In the genomic region with DNA sequence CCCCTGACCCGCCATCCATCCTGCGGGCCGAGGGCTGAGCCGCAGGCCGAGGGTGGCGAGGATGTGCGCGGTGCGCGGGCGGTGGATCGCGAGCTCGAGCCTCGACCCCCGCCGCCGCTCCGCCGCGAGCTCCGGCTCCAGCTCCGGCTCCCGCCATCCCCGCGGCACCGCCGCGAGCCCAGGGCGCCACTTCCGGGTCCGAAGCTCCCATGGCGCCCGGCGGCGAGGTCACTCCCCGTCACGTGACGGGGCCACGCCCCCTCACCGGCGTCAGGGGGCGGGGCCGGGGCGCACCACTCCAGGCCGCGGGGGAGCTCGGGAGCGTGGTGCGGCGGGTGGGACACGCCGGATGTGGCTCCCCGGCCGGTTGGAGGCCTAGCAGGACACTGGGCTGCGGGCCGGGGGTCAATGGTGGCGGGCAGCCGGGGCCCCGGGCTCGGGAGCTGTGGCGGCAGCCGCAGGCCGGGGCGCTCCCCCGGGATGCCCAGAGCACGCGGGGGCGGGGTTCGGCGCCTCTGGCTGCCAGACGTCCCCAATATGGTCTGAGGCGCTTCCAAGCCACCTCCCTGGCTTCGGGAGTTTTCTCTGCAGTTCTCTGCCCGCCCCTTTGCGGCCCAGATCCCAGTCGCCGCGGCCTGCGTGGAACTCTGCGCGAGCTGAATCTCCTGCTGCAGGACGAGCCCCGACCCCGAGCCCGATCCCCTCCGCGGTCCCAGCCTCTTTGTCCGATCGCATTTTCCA, we compare ENCODE assay signal across 8 cellular contexts. TPM values are rescaled to one million over a fixed set of nuclear protein-coding genes. Genes with fewer than 3 reads are reported as not detected.
DNase-seq lines count a peak whose midpoint lies in the region; TF ChIP-seq lines count a peak whose summit lies in the region.

A gene with protein sequence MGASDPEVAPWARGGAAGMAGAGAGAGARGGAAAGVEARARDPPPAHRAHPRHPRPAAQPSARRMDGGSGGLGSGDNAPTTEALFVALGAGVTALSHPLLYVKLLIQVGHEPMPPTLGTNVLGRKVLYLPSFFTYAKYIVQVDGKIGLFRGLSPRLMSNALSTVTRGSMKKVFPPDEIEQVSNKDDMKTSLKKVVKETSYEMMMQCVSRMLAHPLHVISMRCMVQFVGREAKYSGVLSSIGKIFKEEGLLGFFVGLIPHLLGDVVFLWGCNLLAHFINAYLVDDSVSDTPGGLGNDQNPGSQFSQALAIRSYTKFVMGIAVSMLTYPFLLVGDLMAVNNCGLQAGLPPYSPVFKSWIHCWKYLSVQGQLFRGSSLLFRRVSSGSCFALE (minus strand): TSS at position 234 of the 741 bp plus-strand sequence. CDS start 23 bp downstream, at position 211.

- no peak for TF ChIP-seq EP300 in ovary (IDR thresholded peaks at IDR 0.05)

- H3K4me3 ChIP-seq in ovary = peak within 1 kb of the TSS; percentile 95
- peak within 1 kb of the TSS; percentile 99 for H3K4me3 ChIP-seq in thymus (ENCODE audit: low read length)

- H3K36me3 ChIP-seq in ovary (no peaks in the 10 kb centered on the region), thymus (ENCODE audit: control insufficient read depth, insufficient read depth) (peaks cover 7% of the 10 kb centered on the region)

- TF ChIP-seq POLR2A in ovary (IDR thresholded peaks at IDR 0.05) = peak; percentile 90

- H3K4me1 Mint-ChIP-seq in HFFc6 (ENCODE audit: low read depth) (peaks cover 27% of the 10 kb centered on the region), glutamatergic neuron (ENCODE audit: low read depth, unreplicated experiment) (peaks cover 13% of the 10 kb centered on the region)
- peaks cover 24% of the 10 kb centered on the region for H3K4me1 Mint-ChIP-seq in activated naive CD8-positive, alpha-beta T cell (ENCODE audit: low read depth)

- TF ChIP-seq CTCF in GM10266 (IDR thresholded peaks at IDR 0.05; ENCODE audit: control insufficient read depth, insufficient read depth, low read depth, missing control alignments) (no peak), HFFc6 (IDR thresholded peaks at IDR 0.05) (no peak; the same call in 1 of the 2 replicates), glutamatergic neuron (IDR thresholded peaks at IDR 0.05; ENCODE audit: partially characterized antibody, unreplicated experiment) (no peak), ovary (IDR thresholded peaks at IDR 0.05) (peak in 1 of 3 donors; percentile 29)

- H3K27ac Mint-ChIP-seq in HFFc6 (peak within 1 kb of the TSS; percentile 96), glutamatergic neuron (ENCODE audit: unreplicated experiment) (peak within 1 kb of the TSS; percentile 97)
- H3K27ac Mint-ChIP-seq in activated naive CD8-positive, alpha-beta T cell = peak within 1 kb of the TSS; percentile 97

- peak; percentile 98 for DNase-seq in GM10266 (ENCODE audit: extremely low spot score)
- DNase-seq in HFFc6 = peak; percentile 84
- DNase-seq in NAMALWA (ENCODE audit: low spot score) = peak; percentile 91
- DNase-seq in SKM-1 treated with dmso at 0.1 percent for 144 hours (lab: John Stamatoyannopoulos, UW; ENCODE audit: unreplicated experiment) = peak; percentile 66
- DNase-seq in glutamatergic neuron = peak; percentile 90
- DNase-seq in ovary = peak; percentile 89 to 94 (median 92)

- H3K27ac ChIP-seq in ovary (peak within 1 kb of the TSS; percentile 96 to 98), thymus (ENCODE audit: low read depth) (peak within 1 kb of the TSS; percentile 75)

- H3K4me3 Mint-ChIP-seq in HFFc6 (peak within 1 kb of the TSS; percentile 97), glutamatergic neuron (ENCODE audit: unreplicated experiment) (peak within 1 kb of the TSS; percentile 93)
- H3K4me3 Mint-ChIP-seq in activated naive CD8-positive, alpha-beta T cell = peak within 1 kb of the TSS; percentile 100

- H3K9me3 Mint-ChIP-seq in HFFc6 = no peaks in the 10 kb centered on the region
- H3K9me3 Mint-ChIP-seq in activated naive CD8-positive, alpha-beta T cell (ENCODE audit: low read depth) = no peaks in the 10 kb centered on the region
- H3K9me3 Mint-ChIP-seq in glutamatergic neuron (ENCODE audit: unreplicated experiment) = peaks cover 4% of the 10 kb centered on the region

- H3K36me3 Mint-ChIP-seq in HFFc6 (ENCODE audit: low read depth) = no peaks in the 10 kb centered on the region
- peaks cover 3% of the 10 kb centered on the region for H3K36me3 Mint-ChIP-seq in activated naive CD8-positive, alpha-beta T cell
- H3K36me3 Mint-ChIP-seq in glutamatergic neuron (ENCODE audit: unreplicated experiment) = no peaks in the 10 kb centered on the region

- intact Hi-C loops in ovary (cut with DNase I) = loop anchor here in 2 of 4 donors (10.0 kb wide), 1 partner anchor 101 kb away; the partner anchor contains the start of gene C6orf89 (in 2 of the 2)

- WGBS in ovary, 3 donors = 1% methylated on average over 64 to 90 of the region's 90 CpGs
- under 1% methylated on average over 90 of the region's 90 CpGs for WGBS in thymus

- H3K9me3 ChIP-seq in ovary (no peaks in the 10 kb centered on the region), thymus (ENCODE audit: control insufficient read depth) (no peaks in the 10 kb centered on the region)

- H3K27me3 Mint-ChIP-seq in HFFc6 (ENCODE audit: insufficient read depth) (peaks cover 4% of the 10 kb centered on the region), glutamatergic neuron (ENCODE audit: unreplicated experiment) (peaks cover 7% of the 10 kb centered on the region)
- no peaks in the 10 kb centered on the region for H3K27me3 Mint-ChIP-seq in activated naive CD8-positive, alpha-beta T cell

- H3K4me1 ChIP-seq in ovary (ENCODE audit: insufficient read depth) (peaks cover 10% of the 10 kb centered on the region), thymus (ENCODE audit: control insufficient read depth, insufficient read depth, low read length) (peaks cover 13% of the 10 kb centered on the region)

- H3K27me3 ChIP-seq in ovary = no peaks in the 10 kb centered on the region
- H3K27me3 ChIP-seq in thymus (ENCODE audit: control insufficient read depth, insufficient read depth) = no peaks in the 10 kb centered on the region

RNA-seq across cellular contexts. Expression of the gene that starts here (rescaled TPM):
- 100 to 1,000 TPM; 263 to 301 (median 281) TPM for total RNA-seq in HFFc6 (2021; fragmentation: NEBNext Ultra II Directional; extraction: Animal tissue kit (Norgen Biotek cat#: 25700))
- 179 TPM for total RNA-seq in glutamatergic neuron (ENCODE audit: unreplicated experiment)
- 100 to 1,000 TPM; 127 to 223 (median 186) TPM for total RNA-seq in ovary
- 100 to 1,000 TPM; 114 to 164 TPM for polyA plus RNA-seq in ovary
- 152 TPM for polyA plus RNA-seq in thymus

Comparison
In these comparisons a context has a peak if more than half of its experiments do, and no peak if none do; other contexts are left out.
1. Peak in every context shown above with its lines: DNase-seq, H3K4me3 ChIP-seq and H3K27ac ChIP-seq.